Comparison of ENCODE assay signal across 22 cellular contexts in genomic region chr1:84800090-84801073, GRCh38.
A peak's percentile ranks its signal among the peaks of the same experiment; 100 is the strongest.
DNase-seq lines count a peak whose midpoint lies in the region; ATAC-seq, FAIRE-seq and TF ChIP-seq lines count a peak whose summit lies in the region.
"Had no signal": no experiment of that assay in that cellular context is flagged by ENCODE, and none has a peak within 500 bp of the region (broad histone marks: within the 10 kb centered on the region; RNA-seq: fewer than 3 reads in every experiment).

No MANE protein-coding gene starts in this region.

- no peaks in the 10 kb centered on the region for H3K9me3 ChIP-seq in H1 (ENCODE audit: insufficient read depth in 2 of 2, low read depth in 1 of 2, low read length in 1 of 2)
- H3K9me3 ChIP-seq: BE2C, HAP-1 had no signal

- H2AK5ac ChIP-seq in H1 (ENCODE audit: low read depth, low read length) = no peak overlapping the region

- H4K8ac ChIP-seq in H1 (ENCODE audit: extremely low read depth, insufficient read depth, low read length) = no peak overlapping the region

- DNase-seq in NOMO-1 treated with DMSO at 0.1 percent for 48 hours (lab: John Stamatoyannopoulos, UW; ENCODE audit: unreplicated experiment) (peak; percentile 43), NOMO-1 treated with dmso at 0.1 percent for 144 hours (lab: John Stamatoyannopoulos, UW; ENCODE audit: unreplicated experiment) (no peak), MV-4-11 (lab: John Stamatoyannopoulos, UW) (peak; percentile 43), H1 (ENCODE audit: low read depth in 1 of 2, low spot score in 2 of 2) (no peak), A172 (ENCODE audit: low spot score) (no peak), NCI-H1417 (lab: John Stamatoyannopoulos, UW) (no peak)
- DNase-seq: 8988T; ACHN; BE2C; CD4-positive, alpha-beta memory T cell; COR-L47; DMS53; GF-D8; GM23248; HFFc6; IMR-90; Kasumi-1; KBM-7 had no signal

- no peak overlapping the region for H3K9ac ChIP-seq in H1 (replicated peaks in 1 of 4; ENCODE audit: extremely low read depth in 1 of 4, low read depth in 3 of 4, low read length in 3 of 4)
- H3K9ac ChIP-seq: GM23248 had no signal

- H3K23ac ChIP-seq in H1 (ENCODE audit: insufficient read length) = no peak overlapping the region

- no peak overlapping the region for H2BK5ac ChIP-seq in H1 (ENCODE audit: low read depth, low read length)

- H3K27me3 ChIP-seq in H1 (replicated peaks in 1 of 4; ENCODE audit: control insufficient read depth in 3 of 4, extremely low read depth in 1 of 4, insufficient read depth in 3 of 4, low read length in 3 of 4) = no peaks in the 10 kb centered on the region; a peak in 1 of 7 replicates
- H3K27me3 ChIP-seq: BE2C had no signal

- H2BK12ac ChIP-seq in H1 (ENCODE audit: low read depth, low read length) = no peak overlapping the region

- H2BK120ac ChIP-seq in H1 (replicated peaks; ENCODE audit: low read depth, low read length) = no peak overlapping the region

- no peak overlapping the region for H3K14ac ChIP-seq in H1 (ENCODE audit: insufficient read length)

- POLR2A ChIA-PET in H1 (lab: Charles Lee; ENCODE audit: partially characterized antibody) = no interaction called here

- no peak overlapping the region for H2BK15ac ChIP-seq in H1 (ENCODE audit: low read length)

- no peak overlapping the region for H2BK20ac ChIP-seq in H1 (ENCODE audit: low read length)

- H3K4me2 ChIP-seq in H1 (ENCODE audit: insufficient read depth in 1 of 2, low read depth in 2 of 2, low read length in 2 of 2) = no peak overlapping the region

- TF ChIP-seq POLR2A in H1 (IDR thresholded peaks at IDR 0.05; ENCODE audit: control extremely low read depth in 1 of 2, low read depth in 2 of 2, low read length in 2 of 2) = no peak

- TF ChIP-seq RAD21 in H1 (IDR thresholded peaks at IDR 0.05 in 1 of 2, conservative IDR thresholded peaks at IDR 0.05 in 1 of 2; ENCODE audit: low read depth in 2 of 2, low read length in 2 of 2) = no peak

- TF ChIP-seq CTCF in H1 (IDR thresholded peaks at IDR 0.05; ENCODE audit: control extremely low read depth in 1 of 3, insufficient read depth in 1 of 3, low read depth in 1 of 3, low read length in 3 of 3) = no peak

- H3K27ac ChIP-seq in H1 (ENCODE audit: low read depth, low read length) = no peak overlapping the region
- H3K27ac ChIP-seq: C4-2B, GM23248 had no signal

- peak overlapping the region; percentile 20 for H3K56ac ChIP-seq in H1 (replicated peaks; ENCODE audit: insufficient read length, low read depth, low read length)

- H3K79me2 ChIP-seq in H1 (ENCODE audit: control insufficient read depth in 1 of 2, insufficient read depth in 2 of 2, low read length in 2 of 2) = no peaks in the 10 kb centered on the region

- H3K4me3 ChIP-seq in H1 (ENCODE audit: extremely low read depth in 1 of 4, insufficient read depth in 2 of 4, low read depth in 3 of 4, low read length in 4 of 4) = no peak overlapping the region
- H3K4me3 ChIP-seq: GM23248, HAP-1 had no signal

- WGBS in H1 (ENCODE audit: extremely low coverage in 1 of 2, insufficient coverage in 1 of 2, insufficient read length in 1 of 2, insufficient replicate concordance in 2 of 2, low coverage in 1 of 2, low lambda C conversion rate in 2 of 2, missing lambda C conversion rate in 1 of 2), 2 experiments = 87 to 100% methylated on average over 3 to 7 of the region's 7 CpGs

- H2AFZ ChIP-seq in H1 (ENCODE audit: low read length) = no peak overlapping the region
- H2AFZ ChIP-seq: GM23248 had no signal

- ATAC-seq in GM18867 (IDR thresholded peaks at IDR 0.05; ENCODE audit: unreplicated experiment) = peak; percentile 42
- ATAC-seq in HG02678 (IDR thresholded peaks at IDR 0.05; ENCODE audit: unreplicated experiment) = no peak

- H3K23me2 ChIP-seq in H1 (ENCODE audit: low read depth, low read length) = peaks cover 2% of the 10 kb centered on the region; the same call in 1 of the 2 replicates

- H4K20me1 ChIP-seq in H1 (replicated peaks in 1 of 2; ENCODE audit: control insufficient read depth in 1 of 2, insufficient read depth in 2 of 2, low read length in 2 of 2) = no peaks in the 10 kb centered on the region

- H3K79me1 ChIP-seq in H1 (ENCODE audit: low read depth, low read length) = no peaks in the 10 kb centered on the region

- no peak overlapping the region for H4K91ac ChIP-seq in H1 (replicated peaks; ENCODE audit: insufficient read length, low read length)

- no peak for FAIRE-seq in H1 (lab: Jason Lieb, UNC)

- no peaks in the 10 kb centered on the region; a peak in 1 of 8 replicates for H3K36me3 ChIP-seq in H1 (ENCODE audit: control insufficient read depth in 2 of 4, insufficient read depth in 4 of 4, low read length in 3 of 4)
- H3K36me3 ChIP-seq: BE2C, HAP-1 had no signal

- TF ChIP-seq EP300 in H1 (IDR thresholded peaks at IDR 0.05; ENCODE audit: borderline replicate concordance in 1 of 2, low read depth in 2 of 2, low read length in 2 of 2) = no peak

- H3K4ac ChIP-seq in H1 (replicated peaks; ENCODE audit: insufficient read length, low read depth, low read length) = no peak overlapping the region

- CTCF ChIA-PET in H1 (lab: Charles Lee; ENCODE audit: partially characterized antibody) = interaction anchor here (0.6 to 2.3 kb wide), 4 partner anchors 18 to 144 kb away, joined by 3 to 5 read pairs (median 4); no protein-coding TSS in a partner anchor

- no peaks in the 10 kb centered on the region for H3K4me1 ChIP-seq in H1 (replicated peaks in 1 of 4; ENCODE audit: control insufficient read depth in 3 of 4, insufficient read depth in 4 of 4, low read length in 3 of 4)
- H3K4me1 ChIP-seq: BE2C had no signal

- H4K5ac ChIP-seq in H1 (ENCODE audit: insufficient read length, low read depth, low read length) = no peak overlapping the region

- no peak overlapping the region for H3K18ac ChIP-seq in H1 (ENCODE audit: extremely low read depth, low read length)

TF ChIP-seq in H1, 55 proteins besides CTCF, POLR2A, EP300 and RAD21:
- no peak for TF ChIP-seq GABPA (IDR thresholded peaks at IDR 0.05; ENCODE audit: borderline replicate concordance, insufficient read depth, low read length)
TF ChIP-seq in H1: peak in this region for 0.

Comparison
In these comparisons a context has a peak if more than half of its experiments do, and no peak if none do; other contexts are left out.
1. DNase-seq: peak in NOMO-1 treated with DMSO at 0.1 percent for 48 hours (single experiment) and MV-4-11 (single experiment); none in NOMO-1 treated with dmso at 0.1 percent for 144 hours (single experiment), H1 (0 of 2), A172 (single experiment) and NCI-H1417 (0 of 3).